16 cellular contexts compared by ENCODE assay signal in genomic region chr11:79066456-79067354, GRCh38.
DNase-seq lines count a peak whose midpoint lies in the region; ATAC-seq, FAIRE-seq and TF ChIP-seq lines count a peak whose summit lies in the region.
"Had no signal": no experiment of that assay in that cellular context is flagged by ENCODE, and none has a peak within 500 bp of the region (broad histone marks: within the 10 kb centered on the region; RNA-seq: fewer than 3 reads in every experiment).

No MANE protein-coding gene starts in this region.

- no peaks in the 10 kb centered on the region for H3K36me3 ChIP-seq in SK-N-SH (replicated peaks in 1 of 2; ENCODE audit: control insufficient read depth in 1 of 2, insufficient read depth in 2 of 2, low read length in 1 of 2)
- no peaks in the 10 kb centered on the region for H3K36me3 ChIP-seq in hepatocyte (replicated peaks; ENCODE audit: insufficient read depth, low read depth)
- H3K36me3 ChIP-seq in neuronal stem cell (replicated peaks in 1 of 2; ENCODE audit: control insufficient read depth in 2 of 2, insufficient read depth in 2 of 2, low read length in 2 of 2): no peaks in the 10 kb centered on the region
- H3K36me3 ChIP-seq in pancreas: no peaks in the 10 kb centered on the region
- no peaks in the 10 kb centered on the region for H3K36me3 ChIP-seq in transverse colon
- no peaks in the 10 kb centered on the region for H3K36me3 ChIP-seq in CD8-positive, alpha-beta T cell (ENCODE audit: insufficient read depth, low read length)

- H3K27me3 Mint-ChIP-seq in CD8-positive, alpha-beta T cell (ENCODE audit: low read depth): peaks cover 2% of the 10 kb centered on the region

- no peak overlapping the region for H2AK5ac ChIP-seq in neuronal stem cell (ENCODE audit: low read depth, low read length)

- no peaks in the 10 kb centered on the region for H3F3A ChIP-seq in SK-N-SH (replicated peaks; ENCODE audit: insufficient read depth)

- H3K9me3 ChIP-seq in SK-N-SH (no peaks in the 10 kb centered on the region), hepatocyte (ENCODE audit: low read depth) (no peaks in the 10 kb centered on the region), neuronal stem cell (replicated peaks in 1 of 2; ENCODE audit: control insufficient read depth in 2 of 2, insufficient read depth in 1 of 2, low read depth in 1 of 2, low read length in 2 of 2) (no peaks in the 10 kb centered on the region), pancreas (no peaks in the 10 kb centered on the region), transverse colon (no peaks in the 10 kb centered on the region)
- no peaks in the 10 kb centered on the region for H3K9me3 ChIP-seq in CD8-positive, alpha-beta T cell (ENCODE audit: low read length)

- H3K79me2 ChIP-seq in SK-N-SH (ENCODE audit: insufficient read depth) (no peaks in the 10 kb centered on the region), hepatocyte (no peaks in the 10 kb centered on the region)

- no peaks in the 10 kb centered on the region for H3K9me2 ChIP-seq in SK-N-SH
- H3K9me2 ChIP-seq in hepatocyte (replicated peaks; ENCODE audit: insufficient read depth): no peaks in the 10 kb centered on the region

- H3K4me2 ChIP-seq in SK-N-SH (no peak overlapping the region; the same call in 1 of the 2 replicates), hepatocyte (peak overlapping the region; percentile 38), neuronal stem cell (ENCODE audit: insufficient read depth, low read length, poor library complexity, severe bottlenecking) (peak overlapping the region; percentile 38)

- H2AFZ ChIP-seq in SK-N-SH (ENCODE audit: low read depth) (no peak overlapping the region), hepatocyte (no peak overlapping the region), neuronal stem cell (ENCODE audit: low read length) (peak overlapping the region; percentile 62)

- no peak overlapping the region for H3K4ac ChIP-seq in neuronal stem cell (ENCODE audit: low read length)

- peak overlapping the region; percentile 76 for H3K23ac ChIP-seq in neuronal stem cell (ENCODE audit: low read depth, low read length, poor library complexity)

- H3K14ac ChIP-seq in neuronal stem cell (ENCODE audit: low read length): peak overlapping the region; percentile 97

- intact Hi-C loops in pancreas (cut with DNase I) (no loop called here), transverse colon (cut with DNase I; ENCODE audit: low total_unique reads) (no loop called here)
- intact Hi-C loops in CD8-positive, alpha-beta T cell (cut with DNase I, micrococcal nuclease): no loop called here

- no peaks in the 10 kb centered on the region for H3K79me1 ChIP-seq in neuronal stem cell (ENCODE audit: low read depth, low read length)

- TF ChIP-seq RAD21 in SK-N-SH (IDR thresholded peaks at IDR 0.05; ENCODE audit: low read length): no peak

- no peaks in the 10 kb centered on the region for H3K9me3 Mint-ChIP-seq in CD8-positive, alpha-beta T cell
- H3K9me3 Mint-ChIP-seq: activated naive CD4-positive, alpha-beta T cell treated with anti-CD3 and anti-CD28 coated beads, Interleukin-2, amount 50 U/mL, for 24 hours; T-helper 2 cell treated with Interferon-gamma antibody and Interleukin-4, amounts not matched to agents 5 μg/mL and 100 μg/mL, for 36 hours had no signal

- no peak overlapping the region for H2BK5ac ChIP-seq in neuronal stem cell (ENCODE audit: low read length)

- WGBS in SK-N-SH (ENCODE audit: low lambda C conversion rate): 82% methylated on average over 29 of the region's 29 CpGs
- 77% methylated on average over 29 of the region's 29 CpGs for WGBS in hepatocyte (ENCODE audit: low lambda C conversion rate, missing lambda C conversion rate)
- no CpG with 5 or more reads among the region's 29 CpGs for WGBS in neuronal stem cell (ENCODE audit: extremely low coverage in 2 of 2, insufficient read length in 2 of 2, insufficient replicate concordance in 1 of 2), 2 donors
- WGBS in pancreas, 2 donors: 78 to 81% methylated on average over 29 of the region's 29 CpGs
- WGBS in transverse colon (ENCODE audit: low coverage in 1 of 2), 2 donors: 77 to 84% methylated on average over 12 to 29 of the region's 29 CpGs

- CTCF ChIA-PET in SK-N-SH (lab: Yijun Ruan, JAX): interaction anchor here (1.5 to 3.1 kb wide), 4 partner anchors 9 to 105 kb away, joined by 3 to 16 read pairs (median 8); no protein-coding TSS in a partner anchor
- CTCF ChIA-PET in CD8-positive, alpha-beta T cell (lab: Charles Lee): no interaction called here

- FAIRE-seq in pancreas (lab: Jason Lieb, UNC): no peak
- FAIRE-seq: frontal cortex, keratinocyte had no signal

- H3K4me1 Mint-ChIP-seq in CD8-positive, alpha-beta T cell (ENCODE audit: low read depth): no peaks in the 10 kb centered on the region
- H3K4me1 Mint-ChIP-seq: activated CD4-positive, alpha-beta T cell treated with anti-CD3 and anti-CD28 coated beads for 36 hours; activated naive CD4-positive, alpha-beta T cell treated with anti-CD3 and anti-CD28 coated beads, Interleukin-2, amount 50 U/mL, for 24 hours had no signal

- POLR2A ChIA-PET in SK-N-SH (lab: Yijun Ruan, JAX): interaction anchor here (0.9 kb wide), 1 partner anchor 85 kb away, joined by 3 read pairs; no protein-coding TSS in a partner anchor
- POLR2A ChIA-PET in CD8-positive, alpha-beta T cell (lab: Charles Lee): no interaction called here

- DNase-seq in COLO829 (ENCODE audit: low spot score) (peak; percentile 53), SK-N-SH (peak; percentile 94), hepatocyte (ENCODE audit: low spot score) (no peak), neuronal stem cell (ENCODE audit: low spot score) (no peak), pancreas (no peak), HuH-7 (ENCODE audit: low spot score) (no peak), transverse colon (no peak)
- DNase-seq in CD8-positive, alpha-beta T cell: no peak
- DNase-seq: activated CD4-positive, alpha-beta T cell treated with anti-CD3 and anti-CD28 coated beads for 36 hours; MV-4-11; NCI-H2107 had no signal

- H3K27me3 ChIP-seq in SK-N-SH (ENCODE audit: insufficient read depth) (no peaks in the 10 kb centered on the region), hepatocyte (no peaks in the 10 kb centered on the region), neuronal stem cell (ENCODE audit: control insufficient read depth in 3 of 3, insufficient read depth in 3 of 3, low read depth in 1 of 3, low read length in 3 of 3) (peaks cover 0 to 2% (median 0%) of the 10 kb centered on the region in 3 experiments), pancreas (no peaks in the 10 kb centered on the region), transverse colon (no peaks in the 10 kb centered on the region)
- H3K27me3 ChIP-seq in CD8-positive, alpha-beta T cell (ENCODE audit: insufficient read depth, low read length): no peaks in the 10 kb centered on the region

- H2BK12ac ChIP-seq in neuronal stem cell (ENCODE audit: low read length): peak overlapping the region; percentile 98

- peaks cover 0 to 64% of the 10 kb centered on the region in 2 experiments; a peak in 3 of 4 replicates for H3K4me1 ChIP-seq in SK-N-SH (ENCODE audit: control insufficient read depth in 1 of 2, insufficient read depth in 2 of 2, low read depth in 1 of 2, low read length in 1 of 2)
- no peaks in the 10 kb centered on the region for H3K4me1 ChIP-seq in hepatocyte (ENCODE audit: insufficient read depth)
- H3K4me1 ChIP-seq in neuronal stem cell (ENCODE audit: control insufficient read depth in 2 of 2, insufficient read depth in 1 of 2, low read depth in 1 of 2, low read length in 2 of 2): peaks cover 3 to 11% of the 10 kb centered on the region in 2 donors
- H3K4me1 ChIP-seq in pancreas: no peaks in the 10 kb centered on the region
- no peaks in the 10 kb centered on the region for H3K4me1 ChIP-seq in transverse colon
- H3K4me1 ChIP-seq in CD8-positive, alpha-beta T cell (ENCODE audit: insufficient read depth, low read length): no peaks in the 10 kb centered on the region

- H3K27ac ChIP-seq in SK-N-SH (ENCODE audit: low read depth in 2 of 2, low read length in 1 of 2): peak overlapping the region; percentile 21 to 95; a peak in 3 of 4 replicates
- no peak overlapping the region for H3K27ac ChIP-seq in hepatocyte
- no peak overlapping the region for H3K27ac ChIP-seq in neuronal stem cell (replicated peaks; ENCODE audit: low read length)
- H3K27ac ChIP-seq in pancreas: no peak overlapping the region
- no peak overlapping the region for H3K27ac ChIP-seq in transverse colon
- H3K27ac ChIP-seq in CD8-positive, alpha-beta T cell (ENCODE audit: low read depth, low read length): no peak overlapping the region

- peak overlapping the region; percentile 23 for H2BK15ac ChIP-seq in neuronal stem cell (ENCODE audit: low read length)

- no peak overlapping the region for H4K91ac ChIP-seq in neuronal stem cell (ENCODE audit: low read depth, low read length, poor library complexity)

- in situ Hi-C loops in transverse colon (cut with MboI; ENCODE audit: low pct_ligation_motif_present in 1 of 4, low pct_unique_long_range_greater_than_20kb in 1 of 4, low sequenced_read_pairs in 3 of 4): loop anchor here in 2 of 4 donors (25.0 kb wide), 1 partner anchor 404 kb away; no protein-coding TSS in a partner anchor

- H4K20me1 ChIP-seq in SK-N-SH (ENCODE audit: insufficient read depth) (no peaks in the 10 kb centered on the region), hepatocyte (ENCODE audit: insufficient read depth, poor library complexity, severe bottlenecking) (no peaks in the 10 kb centered on the region)

- H2BK120ac ChIP-seq in neuronal stem cell (ENCODE audit: low read depth, low read length): no peak overlapping the region

- no peak overlapping the region for H3K27ac Mint-ChIP-seq in CD8-positive, alpha-beta T cell
- H3K27ac Mint-ChIP-seq: activated CD4-positive, alpha-beta T cell treated with anti-CD3 and anti-CD28 coated beads for 36 hours; activated naive CD4-positive, alpha-beta T cell treated with anti-CD3 and anti-CD28 coated beads, Interleukin-2, amount 50 U/mL, for 24 hours; T-helper 2 cell treated with Interferon-gamma antibody and Interleukin-4, amounts not matched to agents 5 μg/mL and 100 μg/mL, for 36 hours had no signal

- no peak for TF ChIP-seq POLR2A in transverse colon (IDR thresholded peaks at IDR 0.05)

- peak overlapping the region in 1 of 2 experiments; percentile 18; a peak in 1 of 4 replicates for H3K4me3 ChIP-seq in SK-N-SH (ENCODE audit: low read depth in 2 of 2, low read length in 1 of 2)
- H3K4me3 ChIP-seq in hepatocyte: no peak overlapping the region
- H3K4me3 ChIP-seq in neuronal stem cell (ENCODE audit: low read length in 2 of 2): peak overlapping the region in 1 of 2 donors; percentile 68
- no peak overlapping the region for H3K4me3 ChIP-seq in pancreas
- no peak overlapping the region for H3K4me3 ChIP-seq in transverse colon
- no peak overlapping the region for H3K4me3 ChIP-seq in CD8-positive, alpha-beta T cell (ENCODE audit: low read depth, low read length)

- peak overlapping the region; percentile 24 for H4K8ac ChIP-seq in neuronal stem cell (ENCODE audit: low read depth, low read length)

- H3K4me3 Mint-ChIP-seq in CD8-positive, alpha-beta T cell: no peak overlapping the region
- H3K4me3 Mint-ChIP-seq: activated CD4-positive, alpha-beta T cell treated with anti-CD3 and anti-CD28 coated beads for 36 hours; activated naive CD4-positive, alpha-beta T cell treated with anti-CD3 and anti-CD28 coated beads, Interleukin-2, amount 50 U/mL, for 24 hours; T-helper 2 cell treated with Interferon-gamma antibody and Interleukin-4, amounts not matched to agents 5 μg/mL and 100 μg/mL, for 36 hours had no signal

- TF ChIP-seq CTCF in SK-N-SH (IDR thresholded peaks at IDR 0.05) (no peak), hepatocyte (IDR thresholded peaks at IDR 0.05; ENCODE audit: poor library complexity) (no peak), pancreas (IDR thresholded peaks at IDR 0.05) (no peak), transverse colon (IDR thresholded peaks at IDR 0.05) (no peak)
- no peak for TF ChIP-seq CTCF in CD8-positive, alpha-beta T cell (IDR thresholded peaks at IDR 0.05)

- H3K36me3 Mint-ChIP-seq in CD8-positive, alpha-beta T cell: no peaks in the 10 kb centered on the region
- H3K36me3 Mint-ChIP-seq: activated naive CD4-positive, alpha-beta T cell treated with anti-CD3 and anti-CD28 coated beads, Interleukin-2, amount 50 U/mL, for 24 hours had no signal

- no peak overlapping the region for H3K9ac ChIP-seq in SK-N-SH
- H3K9ac ChIP-seq in neuronal stem cell (ENCODE audit: low read depth, low read length, poor library complexity): peak overlapping the region; percentile 78

- peak overlapping the region; percentile 76 for H3K18ac ChIP-seq in neuronal stem cell (ENCODE audit: low read length)

- ATAC-seq in pancreas: no peak
- ATAC-seq in CD8-positive, alpha-beta T cell: no peak
- ATAC-seq: activated CD4-positive, alpha-beta T cell treated with anti-CD3 and anti-CD28 coated beads for 36 hours; Right ventricle myocardium inferior had no signal

- TF ChIP-seq EP300 in SK-N-SH (IDR thresholded peaks at IDR 0.05; ENCODE audit: borderline replicate concordance in 1 of 2, low read depth in 1 of 2, low read length in 1 of 2) (no peak), transverse colon (IDR thresholded peaks at IDR 0.05; ENCODE audit: low read depth) (no peak)

Comparison
In these comparisons a context has a peak if more than half of its experiments do, and no peak if none do; other contexts are left out.
1. DNase-seq: peak in COLO829 (single experiment) and SK-N-SH (single experiment); none in hepatocyte (single experiment), neuronal stem cell (single experiment), pancreas (0 of 6), HuH-7 (single experiment), transverse colon (single experiment) and CD8-positive, alpha-beta T cell (0 of 7).
2. H3K27ac ChIP-seq: peak in SK-N-SH (2 of 2); none in hepatocyte (single experiment), neuronal stem cell (single experiment), pancreas (0 of 4), transverse colon (0 of 4) and CD8-positive, alpha-beta T cell (single experiment).